15 cellular contexts compared by ENCODE assay signal in genomic region chr2:68236080-68236734, GRCh38. TPM values are rescaled to one million over a fixed set of nuclear protein-coding genes. Genes with fewer than 3 reads are reported as not detected.
DNase-seq lines count a peak whose midpoint lies in the region; ATAC-seq and TF ChIP-seq lines count a peak whose summit lies in the region.
"Had no signal": no experiment of that assay in that cellular context is flagged by ENCODE, and none has a peak within 500 bp of the region (broad histone marks: within the 10 kb centered on the region; RNA-seq: fewer than 3 reads in every experiment).

No MANE protein-coding gene starts in this region.

- H3K4me3 ChIP-seq in CD8-positive, alpha-beta T cell (ENCODE audit: low read depth, low read length), result no peak overlapping the region
- H3K4me3 ChIP-seq in neural progenitor cell, result no peak overlapping the region
- H3K4me3 ChIP-seq: skin epidermis, thyroid gland had no signal

- H3K36me3 Mint-ChIP-seq in CD8-positive, alpha-beta T cell, result peaks cover 22% of the 10 kb centered on the region
- peaks cover 5% of the 10 kb centered on the region for H3K36me3 Mint-ChIP-seq in activated naive CD8-positive, alpha-beta T cell
- no peaks in the 10 kb centered on the region for H3K36me3 Mint-ChIP-seq in natural killer cell treated with Interleukin-12 subunit alpha and Interleukin-12 subunit beta and Interleukin-15 and Interleukin-18, amount 100 ng/mL, for 72 hours
- peaks cover 17% of the 10 kb centered on the region for H3K36me3 Mint-ChIP-seq in neural progenitor cell

- no peaks in the 10 kb centered on the region for H3K36me3 ChIP-seq in CD8-positive, alpha-beta T cell (ENCODE audit: insufficient read depth, low read length)
- H3K36me3 ChIP-seq in neural progenitor cell, result no peaks in the 10 kb centered on the region
- H3K36me3 ChIP-seq: thyroid gland had no signal

- no peak overlapping the region for H3K9ac ChIP-seq in neural progenitor cell

- intact Hi-C loops in CD8-positive, alpha-beta T cell (cut with DNase I, micrococcal nuclease), result loop anchor here in 1 of 2 experiments (2.0 kb wide), 1 partner anchor 15 kb away; no protein-coding TSS in a partner anchor

- H3K79me2 ChIP-seq in neural progenitor cell (ENCODE audit: low read depth), result peaks cover 98% of the 10 kb centered on the region

- H3K27me3 ChIP-seq in CD8-positive, alpha-beta T cell (ENCODE audit: insufficient read depth, low read length), result no peaks in the 10 kb centered on the region
- no peaks in the 10 kb centered on the region for H3K27me3 ChIP-seq in neural progenitor cell
- H3K27me3 ChIP-seq: thyroid gland had no signal

- peaks cover 8% of the 10 kb centered on the region for H3F3A ChIP-seq in neural progenitor cell (ENCODE audit: low read depth)

- H2AFZ ChIP-seq in neural progenitor cell (replicated peaks), result no peak overlapping the region

- CTCF ChIA-PET in CD8-positive, alpha-beta T cell (lab: Charles Lee), result interaction anchor here (0.9 to 1.4 kb wide), 4 partner anchors 11 to 46 kb away, joined by 3 to 5 read pairs (median 4); no protein-coding TSS in a partner anchor

- in situ Hi-C loops in KBM-7 (cut with MboI; ENCODE audit: low pct_unique_long_range_greater_than_20kb, low sequenced_read_pairs), result no loop called here

- no peak overlapping the region for H3K27ac ChIP-seq in CD8-positive, alpha-beta T cell (ENCODE audit: low read depth, low read length)
- H3K27ac ChIP-seq in neural progenitor cell, result no peak overlapping the region
- H3K27ac ChIP-seq: skin epidermis, thyroid gland had no signal

- TF ChIP-seq CTCF in CD8-positive, alpha-beta T cell (IDR thresholded peaks at IDR 0.05), result no peak
- no peak for TF ChIP-seq CTCF in neural progenitor cell (IDR thresholded peaks at IDR 0.05)

- H3K4me1 ChIP-seq in CD8-positive, alpha-beta T cell (ENCODE audit: insufficient read depth, low read length), result peaks cover 70% of the 10 kb centered on the region
- H3K4me1 ChIP-seq in neural progenitor cell, result peaks cover 30% of the 10 kb centered on the region

- DNase-seq in CD8-positive, alpha-beta T cell, result no peak
- DNase-seq in KBM-7 (peak; percentile 41), NCI-H2171 (lab: John Stamatoyannopoulos, UW) (no peak), neural progenitor cell (ENCODE audit: low spot score) (no peak), NCI-H146 (lab: John Stamatoyannopoulos, UW) (no peak)
- DNase-seq in natural killer cell treated with Interleukin-12 subunit alpha and Interleukin-12 subunit beta and Interleukin-15 and Interleukin-18, amount 100 ng/mL, for 72 hours (ENCODE audit: low spot score), result no peak
- DNase-seq: amygdala; COR-L47; effector CD8-positive, alpha-beta T cell; foreskin melanocyte; kidney; thyroid gland had no signal

- peaks cover 89% of the 10 kb centered on the region for H3K4me1 Mint-ChIP-seq in CD8-positive, alpha-beta T cell (ENCODE audit: low read depth)
- peaks cover 84% of the 10 kb centered on the region for H3K4me1 Mint-ChIP-seq in activated naive CD8-positive, alpha-beta T cell (ENCODE audit: low read depth)
- H3K4me1 Mint-ChIP-seq in natural killer cell treated with Interleukin-12 subunit alpha and Interleukin-12 subunit beta and Interleukin-15 and Interleukin-18, amount 100 ng/mL, for 72 hours (ENCODE audit: low read depth in 2 of 2), result peaks cover 53 to 80% of the 10 kb centered on the region in 2 donors
- H3K4me1 Mint-ChIP-seq in neural progenitor cell, result peaks cover 4% of the 10 kb centered on the region

- no peaks in the 10 kb centered on the region for H3K9me3 ChIP-seq in CD8-positive, alpha-beta T cell (ENCODE audit: low read length)
- H3K9me3 ChIP-seq in neural progenitor cell (ENCODE audit: low read depth), result no peaks in the 10 kb centered on the region
- H3K9me3 ChIP-seq: thyroid gland had no signal

- H3K9me3 Mint-ChIP-seq in CD8-positive, alpha-beta T cell, result no peaks in the 10 kb centered on the region
- no peaks in the 10 kb centered on the region for H3K9me3 Mint-ChIP-seq in activated naive CD8-positive, alpha-beta T cell (ENCODE audit: low read depth)
- H3K9me3 Mint-ChIP-seq in natural killer cell treated with Interleukin-12 subunit alpha and Interleukin-12 subunit beta and Interleukin-15 and Interleukin-18, amount 100 ng/mL, for 72 hours, result no peaks in the 10 kb centered on the region
- no peaks in the 10 kb centered on the region for H3K9me3 Mint-ChIP-seq in neural progenitor cell

- no peak overlapping the region for H3K4me2 ChIP-seq in neural progenitor cell

- H4K20me1 ChIP-seq in neural progenitor cell (ENCODE audit: low read depth), result peaks cover 95% of the 10 kb centered on the region

- H3K27ac Mint-ChIP-seq in CD8-positive, alpha-beta T cell, result peak overlapping the region; percentile 53
- peak overlapping the region; percentile 42 for H3K27ac Mint-ChIP-seq in activated naive CD8-positive, alpha-beta T cell
- peak overlapping the region; percentile 57 to 69 for H3K27ac Mint-ChIP-seq in natural killer cell treated with Interleukin-12 subunit alpha and Interleukin-12 subunit beta and Interleukin-15 and Interleukin-18, amount 100 ng/mL, for 72 hours
- no peak overlapping the region for H3K27ac Mint-ChIP-seq in neural progenitor cell

- ATAC-seq in CD8-positive, alpha-beta T cell, result peak; percentile 61
- peak in 1 of 2 donors; percentile 33 for ATAC-seq in natural killer cell treated with Interleukin-12 subunit alpha and Interleukin-12 subunit beta and Interleukin-15 and Interleukin-18, amount 100 ng/mL, for 72 hours
- no peak for ATAC-seq in GM21786 (IDR thresholded peaks at IDR 0.05; ENCODE audit: unreplicated experiment)

- H3K4me3 Mint-ChIP-seq in CD8-positive, alpha-beta T cell, result peak overlapping the region; percentile 13
- peak overlapping the region; percentile 10 for H3K4me3 Mint-ChIP-seq in activated naive CD8-positive, alpha-beta T cell
- peak overlapping the region; percentile 63 for H3K4me3 Mint-ChIP-seq in natural killer cell treated with Interleukin-12 subunit alpha and Interleukin-12 subunit beta and Interleukin-15 and Interleukin-18, amount 100 ng/mL, for 72 hours
- H3K4me3 Mint-ChIP-seq in neural progenitor cell, result no peak overlapping the region

- no peaks in the 10 kb centered on the region for H3K27me3 Mint-ChIP-seq in CD8-positive, alpha-beta T cell (ENCODE audit: low read depth)
- H3K27me3 Mint-ChIP-seq in activated naive CD8-positive, alpha-beta T cell, result no peaks in the 10 kb centered on the region
- H3K27me3 Mint-ChIP-seq in natural killer cell treated with Interleukin-12 subunit alpha and Interleukin-12 subunit beta and Interleukin-15 and Interleukin-18, amount 100 ng/mL, for 72 hours, result no peaks in the 10 kb centered on the region
- H3K27me3 Mint-ChIP-seq in neural progenitor cell (ENCODE audit: insufficient read depth, low read depth), result no peaks in the 10 kb centered on the region

- POLR2A ChIA-PET in CD8-positive, alpha-beta T cell (lab: Charles Lee), result interaction anchor here (1.1 to 1.4 kb wide), 2 partner anchors 10 to 58 kb away, joined by 3 to 4 read pairs; no protein-coding TSS in a partner anchor

RNA-seq across cellular contexts. Expression of gene PPP3R1, which starts 16.1 kb away (rescaled TPM):
- total RNA-seq in CD8-positive, alpha-beta T cell, result 10 to 100 TPM; 68.4 to 77.0 TPM
- total RNA-seq in natural killer cell treated with Interleukin-12 subunit alpha and Interleukin-12 subunit beta and Interleukin-15 and Interleukin-18, amount 100 ng/mL, for 72 hours, result 10 to 100 TPM; 85.9 to 90.7 TPM
- total RNA-seq in neural progenitor cell (ENCODE audit: low replicate concordance), result 29.1 and 41.4 TPM in 2 replicates
